Comparison of ENCODE assay signal across 1 cellular context in the genomic region with DNA sequence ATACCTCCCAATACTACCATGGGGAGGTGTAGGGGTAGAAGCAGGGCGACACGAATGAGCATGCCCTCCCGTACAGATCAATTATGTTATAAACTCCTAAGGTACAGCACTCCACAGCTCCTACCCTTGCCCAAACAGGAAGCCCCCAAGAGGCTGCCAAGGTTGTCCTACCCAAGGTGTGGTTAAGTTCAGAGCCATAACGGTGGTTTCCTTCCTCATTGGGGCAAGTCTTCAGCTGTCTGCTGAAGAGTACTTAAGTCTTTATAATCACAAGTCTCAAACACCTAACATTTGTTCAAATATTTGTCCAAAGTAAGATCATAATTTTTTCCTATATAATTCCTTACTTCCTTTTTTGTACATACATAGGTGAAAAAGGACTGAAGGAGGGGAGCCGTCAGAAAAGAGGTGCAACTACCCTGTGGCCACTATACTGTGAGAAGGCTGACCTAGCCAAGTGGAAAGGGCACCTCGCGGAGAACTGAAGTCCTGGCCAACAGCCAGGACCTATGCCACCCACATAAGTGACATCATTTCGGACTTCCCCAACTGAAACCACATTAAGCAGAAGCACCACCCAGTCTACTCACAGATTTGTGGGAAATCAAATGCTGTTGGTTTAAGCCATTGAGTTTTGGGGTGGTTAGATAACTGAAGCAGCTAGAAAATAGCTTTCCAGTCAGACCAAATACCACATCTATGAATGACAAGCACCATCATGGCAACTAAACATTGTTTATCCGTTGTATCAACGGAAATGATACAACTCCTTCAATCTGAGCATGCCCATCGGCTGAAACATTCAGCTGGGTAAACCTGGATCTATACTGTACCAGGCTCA.
A peak's percentile ranks its signal among the peaks of the same experiment; 100 is the strongest.
TF ChIP-seq lines count a peak whose summit lies in the region.

No MANE protein-coding gene starts in this region.

TF ChIP-seq in GM12878, 131 proteins besides CTCF, POLR2A, EP300 and RAD21 (continued from another document and continues in another):
- TF ChIP-seq, protein P1, sequence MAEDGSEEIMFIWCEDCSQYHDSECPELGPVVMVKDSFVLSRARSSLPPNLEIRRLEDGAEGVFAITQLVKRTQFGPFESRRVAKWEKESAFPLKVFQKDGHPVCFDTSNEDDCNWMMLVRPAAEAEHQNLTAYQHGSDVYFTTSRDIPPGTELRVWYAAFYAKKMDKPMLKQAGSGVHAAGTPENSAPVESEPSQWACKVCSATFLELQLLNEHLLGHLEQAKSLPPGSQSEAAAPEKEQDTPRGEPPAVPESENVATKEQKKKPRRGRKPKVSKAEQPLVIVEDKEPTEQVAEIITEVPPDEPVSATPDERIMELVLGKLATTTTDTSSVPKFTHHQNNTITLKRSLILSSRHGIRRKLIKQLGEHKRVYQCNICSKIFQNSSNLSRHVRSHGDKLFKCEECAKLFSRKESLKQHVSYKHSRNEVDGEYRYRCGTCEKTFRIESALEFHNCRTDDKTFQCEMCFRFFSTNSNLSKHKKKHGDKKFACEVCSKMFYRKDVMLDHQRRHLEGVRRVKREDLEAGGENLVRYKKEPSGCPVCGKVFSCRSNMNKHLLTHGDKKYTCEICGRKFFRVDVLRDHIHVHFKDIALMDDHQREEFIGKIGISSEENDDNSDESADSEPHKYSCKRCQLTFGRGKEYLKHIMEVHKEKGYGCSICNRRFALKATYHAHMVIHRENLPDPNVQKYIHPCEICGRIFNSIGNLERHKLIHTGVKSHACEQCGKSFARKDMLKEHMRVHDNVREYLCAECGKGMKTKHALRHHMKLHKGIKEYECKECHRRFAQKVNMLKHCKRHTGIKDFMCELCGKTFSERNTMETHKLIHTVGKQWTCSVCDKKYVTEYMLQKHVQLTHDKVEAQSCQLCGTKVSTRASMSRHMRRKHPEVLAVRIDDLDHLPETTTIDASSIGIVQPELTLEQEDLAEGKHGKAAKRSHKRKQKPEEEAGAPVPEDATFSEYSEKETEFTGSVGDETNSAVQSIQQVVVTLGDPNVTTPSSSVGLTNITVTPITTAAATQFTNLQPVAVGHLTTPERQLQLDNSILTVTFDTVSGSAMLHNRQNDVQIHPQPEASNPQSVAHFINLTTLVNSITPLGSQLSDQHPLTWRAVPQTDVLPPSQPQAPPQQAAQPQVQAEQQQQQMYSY (CRISPR knock-in tag; IDR thresholded peaks at IDR 0.05) = no peak
- TF ChIP-seq, protein P2, sequence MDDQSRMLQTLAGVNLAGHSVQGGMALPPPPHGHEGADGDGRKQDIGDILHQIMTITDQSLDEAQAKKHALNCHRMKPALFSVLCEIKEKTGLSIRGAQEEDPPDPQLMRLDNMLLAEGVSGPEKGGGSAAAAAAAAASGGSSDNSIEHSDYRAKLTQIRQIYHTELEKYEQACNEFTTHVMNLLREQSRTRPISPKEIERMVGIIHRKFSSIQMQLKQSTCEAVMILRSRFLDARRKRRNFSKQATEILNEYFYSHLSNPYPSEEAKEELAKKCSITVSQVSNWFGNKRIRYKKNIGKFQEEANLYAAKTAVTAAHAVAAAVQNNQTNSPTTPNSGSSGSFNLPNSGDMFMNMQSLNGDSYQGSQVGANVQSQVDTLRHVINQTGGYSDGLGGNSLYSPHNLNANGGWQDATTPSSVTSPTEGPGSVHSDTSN (IDR thresholded peaks at IDR 0.05; ENCODE audit: insufficient replicate concordance, low read depth, low read length) = no peak
- TF ChIP-seq NR2F1 (conservative IDR thresholded peaks at IDR 0.05) (peak; percentile 70; the same call in 1 of the 2 replicates), SP1 (IDR thresholded peaks at IDR 0.05; ENCODE audit: low read depth, low read length) (no peak), KLF5 (IDR thresholded peaks at IDR 0.05; ENCODE audit: partially characterized antibody) (no peak), STAT3 (IDR thresholded peaks at IDR 0.05; ENCODE audit: low read depth, low read length) (no peak), NBN (IDR thresholded peaks at IDR 0.05) (peak; percentile 58; the same call in 1 of the 2 replicates), KAT2A (conservative IDR thresholded peaks at IDR 0.05; ENCODE audit: control insufficient read depth, low read depth, low read length) (no peak), NFIC (IDR thresholded peaks at IDR 0.05; ENCODE audit: low read depth, low read length) (peak; percentile 63; the same call in 1 of the 2 replicates), HDAC2 (IDR thresholded peaks at IDR 0.05) (no peak), TCF7 (IDR thresholded peaks at IDR 0.05; ENCODE audit: borderline replicate concordance) (peak; percentile 55; the same call in 1 of the 2 replicates), SPI1 (IDR thresholded peaks at IDR 0.05; ENCODE audit: borderline replicate concordance, insufficient read depth, low read depth, low read length) (no peak), ETV6 (conservative IDR thresholded peaks at IDR 0.05 in 1 of 2, IDR thresholded peaks at IDR 0.05 in 1 of 2; ENCODE audit: borderline replicate concordance in 1 of 2, low read depth in 1 of 2) (peak in 1 of 2 experiments; percentile 36; a peak in 1 of 4 replicates), STAT1 (conservative IDR thresholded peaks at IDR 0.05) (no peak), MTA3 (IDR thresholded peaks at IDR 0.05; ENCODE audit: borderline replicate concordance, low read length) (no peak), MYB (IDR thresholded peaks at IDR 0.05; ENCODE audit: borderline replicate concordance, low read depth, low read length) (no peak), SMAD1 (IDR thresholded peaks at IDR 0.05; ENCODE audit: low read depth, partially characterized antibody) (peak; percentile 93), NRF1 (conservative IDR thresholded peaks at IDR 0.05; ENCODE audit: low read depth, low read length) (no peak), PAX5 (IDR thresholded peaks at IDR 0.05; ENCODE audit: borderline replicate concordance, low read depth, low read length) (peak; percentile 89), ZNF274 (IDR thresholded peaks at IDR 0.05; ENCODE audit: insufficient read depth, insufficient read length) (no peak), NR2C1 (IDR thresholded peaks at IDR 0.05) (no peak), CBFB (IDR thresholded peaks at IDR 0.05; ENCODE audit: low read depth) (peak; percentile 77), TBL1XR1 (IDR thresholded peaks at IDR 0.05; ENCODE audit: low read depth, low read length) (no peak)
- TF ChIP-seq, protein P3, sequence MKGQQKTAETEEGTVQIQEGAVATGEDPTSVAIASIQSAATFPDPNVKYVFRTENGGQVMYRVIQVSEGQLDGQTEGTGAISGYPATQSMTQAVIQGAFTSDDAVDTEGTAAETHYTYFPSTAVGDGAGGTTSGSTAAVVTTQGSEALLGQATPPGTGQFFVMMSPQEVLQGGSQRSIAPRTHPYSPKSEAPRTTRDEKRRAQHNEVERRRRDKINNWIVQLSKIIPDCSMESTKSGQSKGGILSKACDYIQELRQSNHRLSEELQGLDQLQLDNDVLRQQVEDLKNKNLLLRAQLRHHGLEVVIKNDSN (IDR thresholded peaks at IDR 0.05; ENCODE audit: borderline replicate concordance, extremely low read length, insufficient read depth, low read depth, low read length) = no peak
- TF ChIP-seq, protein P4, sequence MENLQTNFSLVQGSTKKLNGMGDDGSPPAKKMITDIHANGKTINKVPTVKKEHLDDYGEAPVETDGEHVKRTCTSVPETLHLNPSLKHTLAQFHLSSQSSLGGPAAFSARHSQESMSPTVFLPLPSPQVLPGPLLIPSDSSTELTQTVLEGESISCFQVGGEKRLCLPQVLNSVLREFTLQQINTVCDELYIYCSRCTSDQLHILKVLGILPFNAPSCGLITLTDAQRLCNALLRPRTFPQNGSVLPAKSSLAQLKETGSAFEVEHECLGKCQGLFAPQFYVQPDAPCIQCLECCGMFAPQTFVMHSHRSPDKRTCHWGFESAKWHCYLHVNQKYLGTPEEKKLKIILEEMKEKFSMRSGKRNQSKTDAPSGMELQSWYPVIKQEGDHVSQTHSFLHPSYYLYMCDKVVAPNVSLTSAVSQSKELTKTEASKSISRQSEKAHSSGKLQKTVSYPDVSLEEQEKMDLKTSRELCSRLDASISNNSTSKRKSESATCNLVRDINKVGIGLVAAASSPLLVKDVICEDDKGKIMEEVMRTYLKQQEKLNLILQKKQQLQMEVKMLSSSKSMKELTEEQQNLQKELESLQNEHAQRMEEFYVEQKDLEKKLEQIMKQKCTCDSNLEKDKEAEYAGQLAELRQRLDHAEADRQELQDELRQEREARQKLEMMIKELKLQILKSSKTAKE (IDR thresholded peaks at IDR 0.05; ENCODE audit: low read depth, poor library complexity, severe bottlenecking) = peak; percentile 45
- TF ChIP-seq, protein P5, sequence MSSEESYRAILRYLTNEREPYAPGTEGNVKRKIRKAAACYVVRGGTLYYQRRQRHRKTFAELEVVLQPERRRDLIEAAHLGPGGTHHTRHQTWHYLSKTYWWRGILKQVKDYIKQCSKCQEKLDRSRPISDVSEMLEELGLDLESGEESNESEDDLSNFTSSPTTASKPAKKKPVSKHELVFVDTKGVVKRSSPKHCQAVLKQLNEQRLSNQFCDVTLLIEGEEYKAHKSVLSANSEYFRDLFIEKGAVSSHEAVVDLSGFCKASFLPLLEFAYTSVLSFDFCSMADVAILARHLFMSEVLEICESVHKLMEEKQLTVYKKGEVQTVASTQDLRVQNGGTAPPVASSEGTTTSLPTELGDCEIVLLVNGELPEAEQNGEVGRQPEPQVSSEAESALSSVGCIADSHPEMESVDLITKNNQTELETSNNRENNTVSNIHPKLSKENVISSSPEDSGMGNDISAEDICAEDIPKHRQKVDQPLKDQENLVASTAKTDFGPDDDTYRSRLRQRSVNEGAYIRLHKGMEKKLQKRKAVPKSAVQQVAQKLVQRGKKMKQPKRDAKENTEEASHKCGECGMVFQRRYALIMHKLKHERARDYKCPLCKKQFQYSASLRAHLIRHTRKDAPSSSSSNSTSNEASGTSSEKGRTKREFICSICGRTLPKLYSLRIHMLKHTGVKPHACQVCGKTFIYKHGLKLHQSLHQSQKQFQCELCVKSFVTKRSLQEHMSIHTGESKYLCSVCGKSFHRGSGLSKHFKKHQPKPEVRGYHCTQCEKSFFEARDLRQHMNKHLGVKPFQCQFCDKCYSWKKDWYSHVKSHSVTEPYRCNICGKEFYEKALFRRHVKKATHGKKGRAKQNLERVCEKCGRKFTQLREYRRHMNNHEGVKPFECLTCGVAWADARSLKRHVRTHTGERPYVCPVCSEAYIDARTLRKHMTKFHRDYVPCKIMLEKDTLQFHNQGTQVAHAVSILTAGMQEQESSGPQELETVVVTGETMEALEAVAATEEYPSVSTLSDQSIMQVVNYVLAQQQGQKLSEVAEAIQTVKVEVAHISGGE (CRISPR knock-in tag; IDR thresholded peaks at IDR 0.05) = no peak
- TF ChIP-seq, protein P6, sequence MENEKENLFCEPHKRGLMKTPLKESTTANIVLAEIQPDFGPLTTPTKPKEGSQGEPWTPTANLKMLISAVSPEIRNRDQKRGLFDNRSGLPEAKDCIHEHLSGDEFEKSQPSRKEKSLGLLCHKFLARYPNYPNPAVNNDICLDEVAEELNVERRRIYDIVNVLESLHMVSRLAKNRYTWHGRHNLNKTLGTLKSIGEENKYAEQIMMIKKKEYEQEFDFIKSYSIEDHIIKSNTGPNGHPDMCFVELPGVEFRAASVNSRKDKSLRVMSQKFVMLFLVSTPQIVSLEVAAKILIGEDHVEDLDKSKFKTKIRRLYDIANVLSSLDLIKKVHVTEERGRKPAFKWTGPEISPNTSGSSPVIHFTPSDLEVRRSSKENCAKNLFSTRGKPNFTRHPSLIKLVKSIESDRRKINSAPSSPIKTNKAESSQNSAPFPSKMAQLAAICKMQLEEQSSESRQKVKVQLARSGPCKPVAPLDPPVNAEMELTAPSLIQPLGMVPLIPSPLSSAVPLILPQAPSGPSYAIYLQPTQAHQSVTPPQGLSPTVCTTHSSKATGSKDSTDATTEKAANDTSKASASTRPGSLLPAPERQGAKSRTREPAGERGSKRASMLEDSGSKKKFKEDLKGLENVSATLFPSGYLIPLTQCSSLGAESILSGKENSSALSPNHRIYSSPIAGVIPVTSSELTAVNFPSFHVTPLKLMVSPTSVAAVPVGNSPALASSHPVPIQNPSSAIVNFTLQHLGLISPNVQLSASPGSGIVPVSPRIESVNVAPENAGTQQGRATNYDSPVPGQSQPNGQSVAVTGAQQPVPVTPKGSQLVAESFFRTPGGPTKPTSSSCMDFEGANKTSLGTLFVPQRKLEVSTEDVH (IDR thresholded peaks at IDR 0.05; ENCODE audit: low read depth, partially characterized antibody) = no peak
- TF ChIP-seq, protein P7, sequence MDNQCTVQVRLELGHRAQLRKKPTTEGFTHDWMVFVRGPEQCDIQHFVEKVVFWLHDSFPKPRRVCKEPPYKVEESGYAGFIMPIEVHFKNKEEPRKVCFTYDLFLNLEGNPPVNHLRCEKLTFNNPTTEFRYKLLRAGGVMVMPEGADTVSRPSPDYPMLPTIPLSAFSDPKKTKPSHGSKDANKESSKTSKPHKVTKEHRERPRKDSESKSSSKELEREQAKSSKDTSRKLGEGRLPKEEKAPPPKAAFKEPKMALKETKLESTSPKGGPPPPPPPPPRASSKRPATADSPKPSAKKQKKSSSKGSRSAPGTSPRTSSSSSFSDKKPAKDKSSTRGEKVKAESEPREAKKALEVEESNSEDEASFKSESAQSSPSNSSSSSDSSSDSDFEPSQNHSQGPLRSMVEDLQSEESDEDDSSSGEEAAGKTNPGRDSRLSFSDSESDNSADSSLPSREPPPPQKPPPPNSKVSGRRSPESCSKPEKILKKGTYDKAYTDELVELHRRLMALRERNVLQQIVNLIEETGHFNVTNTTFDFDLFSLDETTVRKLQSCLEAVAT (IDR thresholded peaks at IDR 0.05) = 0 out of 2 replicates have a peak, but pooled peaks have one; percentile 42
- TF ChIP-seq, protein P8, sequence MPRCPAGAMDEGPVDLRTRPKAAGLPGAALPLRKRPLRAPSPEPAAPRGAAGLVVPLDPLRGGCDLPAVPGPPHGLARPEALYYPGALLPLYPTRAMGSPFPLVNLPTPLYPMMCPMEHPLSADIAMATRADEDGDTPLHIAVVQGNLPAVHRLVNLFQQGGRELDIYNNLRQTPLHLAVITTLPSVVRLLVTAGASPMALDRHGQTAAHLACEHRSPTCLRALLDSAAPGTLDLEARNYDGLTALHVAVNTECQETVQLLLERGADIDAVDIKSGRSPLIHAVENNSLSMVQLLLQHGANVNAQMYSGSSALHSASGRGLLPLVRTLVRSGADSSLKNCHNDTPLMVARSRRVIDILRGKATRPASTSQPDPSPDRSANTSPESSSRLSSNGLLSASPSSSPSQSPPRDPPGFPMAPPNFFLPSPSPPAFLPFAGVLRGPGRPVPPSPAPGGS (IDR thresholded peaks at IDR 0.05; ENCODE audit: borderline replicate concordance, insufficient read depth, low read depth, low read length, poor library complexity, severe bottlenecking) = peak; percentile 26
- TF ChIP-seq, protein P9, sequence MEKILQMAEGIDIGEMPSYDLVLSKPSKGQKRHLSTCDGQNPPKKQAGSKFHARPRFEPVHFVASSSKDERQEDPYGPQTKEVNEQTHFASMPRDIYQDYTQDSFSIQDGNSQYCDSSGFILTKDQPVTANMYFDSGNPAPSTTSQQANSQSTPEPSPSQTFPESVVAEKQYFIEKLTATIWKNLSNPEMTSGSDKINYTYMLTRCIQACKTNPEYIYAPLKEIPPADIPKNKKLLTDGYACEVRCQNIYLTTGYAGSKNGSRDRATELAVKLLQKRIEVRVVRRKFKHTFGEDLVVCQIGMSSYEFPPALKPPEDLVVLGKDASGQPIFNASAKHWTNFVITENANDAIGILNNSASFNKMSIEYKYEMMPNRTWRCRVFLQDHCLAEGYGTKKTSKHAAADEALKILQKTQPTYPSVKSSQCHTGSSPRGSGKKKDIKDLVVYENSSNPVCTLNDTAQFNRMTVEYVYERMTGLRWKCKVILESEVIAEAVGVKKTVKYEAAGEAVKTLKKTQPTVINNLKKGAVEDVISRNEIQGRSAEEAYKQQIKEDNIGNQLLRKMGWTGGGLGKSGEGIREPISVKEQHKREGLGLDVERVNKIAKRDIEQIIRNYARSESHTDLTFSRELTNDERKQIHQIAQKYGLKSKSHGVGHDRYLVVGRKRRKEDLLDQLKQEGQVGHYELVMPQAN (conservative IDR thresholded peaks at IDR 0.05) = no peak
